Comparison of ENCODE assay signal across 1 cellular context in genomic region chr4:78645853-78646757, GRCh38.
TF ChIP-seq lines count a peak whose summit lies in the region.

No MANE protein-coding gene starts in this region.

TF ChIP-seq in SK-N-SH, 30 proteins besides CTCF, POLR2A, EP300 and RAD21 (continued from another document):
- no peak for TF ChIP-seq IRF3 (IDR thresholded peaks at IDR 0.05; ENCODE audit: low read depth, low read length)
- no peak for TF ChIP-seq FOXM1 (IDR thresholded peaks at IDR 0.05; ENCODE audit: low read depth)
- no peak for TF ChIP-seq GATA2 (CRISPR knock-in tag; IDR thresholded peaks at IDR 0.05)
- peak; percentile 33; the same call in 1 of the 2 replicates for TF ChIP-seq MAX (IDR thresholded peaks at IDR 0.05; ENCODE audit: low read depth)
- no peak for TF ChIP-seq ELF1 (IDR thresholded peaks at IDR 0.05)
- TF ChIP-seq SIN3A (IDR thresholded peaks at IDR 0.05; ENCODE audit: borderline replicate concordance, low read depth, low read length): 0 out of 2 replicates have a peak, but pooled peaks have one; percentile 12
- TF ChIP-seq USF1 (IDR thresholded peaks at IDR 0.05; ENCODE audit: borderline replicate concordance, low read depth): peak; percentile 67; the same call in 1 of the 2 replicates
- no peak for TF ChIP-seq ZBTB33 (IDR thresholded peaks at IDR 0.05; ENCODE audit: borderline replicate concordance, low read depth)
TF ChIP-seq in SK-N-SH: peak in this region for 12.
